ENCODE assay signal across 8 cellular contexts in genomic region chr17:47831934-47832327, GRCh38. TPM values are rescaled to one million over a fixed set of nuclear protein-coding genes. Genes with fewer than 3 reads are reported as not detected.
DNase-seq lines count a peak whose midpoint lies in the region; TF ChIP-seq lines count a peak whose summit lies in the region.

No MANE protein-coding gene starts in this region.

- peaks cover 12% of the 10 kb centered on the region for H3K36me3 Mint-ChIP-seq in osteocyte (ENCODE audit: unreplicated experiment)

- POLR2A ChIA-PET in RWPE1 (lab: Yijun Ruan, JAX; ENCODE audit: low non-redundant PET): interaction anchor here (0.5 kb wide), 1 partner anchor 64 kb away, joined by 3 read pairs; no protein-coding TSS in a partner anchor

- TF ChIP-seq CTCF in RWPE1 (conservative IDR thresholded peaks at IDR 0.05; ENCODE audit: low read depth) (no peak), esophagus squamous epithelium (IDR thresholded peaks at IDR 0.05) (no peak), osteocyte (IDR thresholded peaks at IDR 0.05) (no peak)

- peak overlapping the region; percentile 90 for H3K27ac Mint-ChIP-seq in osteocyte (ENCODE audit: unreplicated experiment)

- no peak for TF ChIP-seq POLR2A in esophagus squamous epithelium (IDR thresholded peaks at IDR 0.05)

- H3K27me3 Mint-ChIP-seq in osteocyte (ENCODE audit: unreplicated experiment): no peaks in the 10 kb centered on the region

- H3K36me3 ChIP-seq in GM23248 (ENCODE audit: low read depth) (no peaks in the 10 kb centered on the region; the same call in 1 of the 2 replicates), esophagus squamous epithelium (peaks cover 4 to 36% (median 13%) of the 10 kb centered on the region in 3 donors)

- H3K4me1 Mint-ChIP-seq in osteocyte (ENCODE audit: unreplicated experiment): peaks cover 27% of the 10 kb centered on the region

- peaks cover 27% of the 10 kb centered on the region for H3K79me2 ChIP-seq in GM23248 (ENCODE audit: insufficient read depth)

- peaks cover 13% of the 10 kb centered on the region; the same call in 1 of the 2 replicates for H3F3A ChIP-seq in GM23248 (ENCODE audit: insufficient read depth)

- no peaks in the 10 kb centered on the region for H4K20me1 ChIP-seq in GM23248 (ENCODE audit: insufficient read depth)

- no peaks in the 10 kb centered on the region for H3K9me3 Mint-ChIP-seq in osteocyte (ENCODE audit: unreplicated experiment)

- peak overlapping the region; percentile 34 for H3K27ac ChIP-seq in GM23248
- peak overlapping the region; percentile 68 for H3K27ac ChIP-seq in RWPE1
- H3K27ac ChIP-seq in esophagus squamous epithelium: peak overlapping the region in 2 of 4 donors; percentile 86 to 88

- CTCF ChIA-PET in RWPE1 (lab: Yijun Ruan, JAX): interaction anchor here (0.6 to 1.4 kb wide), 5 partner anchors 9 to 144 kb away, joined by 3 to 5 read pairs (median 4); partner anchors contain the start of gene SCRN2

- peak overlapping the region; percentile 86 for H3K4me3 ChIP-seq in GM23248
- H3K4me3 ChIP-seq in esophagus squamous epithelium: peak overlapping the region; percentile 66 to 97 (median 79)

- DNase-seq in GM23248 (peak; percentile 22), RWPE1 (ENCODE audit: low spot score) (no peak), esophagus squamous epithelium (lab: John Stamatoyannopoulos, UW) (no peak), osteocyte (ENCODE audit: extremely low spot score, unreplicated experiment) (no peak), HK-2 (ENCODE audit: unreplicated experiment) (no peak), NCI-H1930 (lab: John Stamatoyannopoulos, UW) (no peak), RPMI8226 (no peak)
- DNase-seq in activated CD8-positive, alpha-beta memory T cell treated with anti-CD3 and anti-CD28 coated beads, Interleukin-2, amount 50 U/mL, for 4 hours: no peak

- H3K4me2 ChIP-seq in GM23248 (ENCODE audit: unreplicated experiment): peak overlapping the region; percentile 75

- H3K27me3 ChIP-seq in GM23248 (replicated peaks; ENCODE audit: insufficient read depth) (no peaks in the 10 kb centered on the region), esophagus squamous epithelium (no peaks in the 10 kb centered on the region)

- intact Hi-C loops in esophagus squamous epithelium (cut with DNase I): no loop called here

- peak overlapping the region; percentile 81 for H2AFZ ChIP-seq in GM23248

- H3K9ac ChIP-seq in GM23248: peak overlapping the region; percentile 81

- 12 to 18% methylated on average over 7 of the region's 7 CpGs for WGBS in GM23248 (ENCODE audit: low coverage in 1 of 2, low lambda C conversion rate in 2 of 2, missing lambda C conversion rate in 2 of 2), 2 experiments
- WGBS in esophagus squamous epithelium, 2 donors: 8 to 14% methylated on average over 7 of the region's 7 CpGs

- H3K9me3 ChIP-seq in GM23248 (ENCODE audit: low read depth) (no peaks in the 10 kb centered on the region), esophagus squamous epithelium (no peaks in the 10 kb centered on the region)

- H3K4me1 ChIP-seq in GM23248 (ENCODE audit: insufficient read depth) (peaks cover 9% of the 10 kb centered on the region; the same call in 1 of the 2 replicates), esophagus squamous epithelium (peaks cover 7 to 29% (median 19%) of the 10 kb centered on the region in 3 donors)

- no peaks in the 10 kb centered on the region for H3K9me2 ChIP-seq in GM23248 (ENCODE audit: insufficient read depth)

- in situ Hi-C loops in GM23248 (cut with MboI): no loop called here

- peak overlapping the region; percentile 89 for H3K4me3 Mint-ChIP-seq in osteocyte (ENCODE audit: unreplicated experiment)

RNA-seq across cellular contexts. Expression of gene LRRC46, which starts 0.5 kb away (rescaled TPM):
- total RNA-seq in GM23248 (2014; rRNA removed; shearing (Covaris generic)): not detected in 2 replicates
- polyA plus RNA-seq in GM23248 (2016; fragmentation: Nextera tagmentation; extraction: Ambion mirVana): 0.82 and 0.95 TPM in 2 replicates
- under 1 TPM in 1 of 4 donors, not detected in 3; 0.18 TPM for total RNA-seq in esophagus squamous epithelium
- total RNA-seq in osteocyte: 0.54 and 0.84 TPM in 2 replicates

RNA-seq across cellular contexts. Expression of gene MRPL10, which starts 0.6 kb away (rescaled TPM):
- 24.8 and 37.3 TPM in 2 replicates for total RNA-seq in GM23248 (2014; rRNA removed; shearing (Covaris generic))
- polyA plus RNA-seq in GM23248 (2016; fragmentation: Nextera tagmentation; extraction: Ambion mirVana): 30.6 and 35.1 TPM in 2 replicates
- total RNA-seq in esophagus squamous epithelium: 10 to 100 TPM; 23.2 to 36.6 (median 30.0) TPM
- 41.0 and 41.8 TPM in 2 replicates for total RNA-seq in osteocyte

RNA-seq across cellular contexts. Expression of gene SCRN2, which starts 9.1 kb away (rescaled TPM):
- total RNA-seq in GM23248 (2014; rRNA removed; shearing (Covaris generic)): 36.3 and 41.2 TPM in 2 replicates
- 38.6 and 39.5 TPM in 2 replicates for polyA plus RNA-seq in GM23248 (2016; fragmentation: Nextera tagmentation; extraction: Ambion mirVana)
- total RNA-seq in esophagus squamous epithelium (10 to 100 TPM; 13.9 to 24.8 (median 17.8) TPM), osteocyte (25.4 and 25.6 TPM in 2 replicates)

RNA-seq across cellular contexts. Expression of gene OSBPL7, which starts 10.3 kb away (rescaled TPM):
- total RNA-seq in GM23248 (2014; rRNA removed; shearing (Covaris generic)): 2.5 and 5.0 TPM in 2 replicates
- 1.4 and 2.0 TPM in 2 replicates for polyA plus RNA-seq in GM23248 (2016; fragmentation: Nextera tagmentation; extraction: Ambion mirVana)
- total RNA-seq in esophagus squamous epithelium: 1 to 10 TPM; 1.1 to 4.6 (median 1.6) TPM
- 16.8 and 18.0 TPM in 2 replicates for total RNA-seq in osteocyte

RNA-seq across cellular contexts. Expression of gene SP6, which starts 19.0 kb away (rescaled TPM):
- not detected in 2 replicates for total RNA-seq in GM23248 (2014; rRNA removed; shearing (Covaris generic))
- not detected in 2 replicates for polyA plus RNA-seq in GM23248 (2016; fragmentation: Nextera tagmentation; extraction: Ambion mirVana)
- 1 to 10 TPM; 1.1 to 6.4 (median 3.8) TPM for total RNA-seq in esophagus squamous epithelium
- total RNA-seq in osteocyte: 0.16 TPM in 1 of 2 replicates, not detected in the other
